Comparison of ENCODE assay signal across 27 cellular contexts in the genomic region with DNA sequence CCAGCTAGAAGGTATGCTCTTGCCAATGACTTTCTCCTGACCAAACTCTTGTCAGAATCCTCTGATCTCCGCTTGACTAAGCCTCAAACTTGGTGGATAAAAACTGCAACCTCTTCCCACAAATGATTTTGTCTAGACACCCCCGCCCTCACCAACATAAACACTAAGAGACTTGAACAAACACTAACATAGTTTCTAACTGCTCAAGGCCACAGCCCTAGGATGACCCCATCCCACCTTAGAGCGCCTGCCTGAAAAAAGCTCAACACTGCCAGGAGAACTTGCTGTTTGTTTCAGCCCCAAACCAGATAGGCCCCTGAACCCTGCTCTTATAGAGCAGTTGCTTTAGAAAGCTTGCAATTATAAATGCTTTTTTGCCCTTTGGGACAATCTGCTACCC.
"Had no signal": no experiment of that assay in that cellular context is flagged by ENCODE, and none has a peak within 500 bp of the region (broad histone marks: within the 10 kb centered on the region; RNA-seq: fewer than 3 reads in every experiment).

No MANE protein-coding gene starts in this region.

- H3K27ac Mint-ChIP-seq: activated CD4-positive, alpha-beta memory T cell treated with anti-CD3 and anti-CD28 coated beads for 36 hours; activated CD4-positive, alpha-beta T cell treated with anti-CD3 and anti-CD28 coated beads, Interleukin-2, amount 10 ng/mL, durations not matched to agents 24 days and 14 days; activated naive CD4-positive, alpha-beta T cell treated with anti-CD3 and anti-CD28 coated beads for 36 hours; activated naive CD8-positive, alpha-beta T cell treated with anti-CD3 and anti-CD28 coated beads for 36 hours; activated T-helper 1 cell treated with anti-CD3 and anti-CD28 coated beads, Interleukin-12 subunit alpha, Interleukin-12 subunit beta, Interleukin-2, Interleukin-4 antibody, amounts not matched to agents 30 ng/mL and 10 ng/mL and 1 ng/mL, durations not matched to agents 14 hours and 24 hours and 36 hours; natural killer cell had no signal

- DNase-seq: activated CD4-positive, alpha-beta memory T cell treated with anti-CD3 and anti-CD28 coated beads for 36 hours; activated CD4-positive, alpha-beta T cell treated with anti-CD3 and anti-CD28 coated beads, Interleukin-2, amount 10 ng/mL, durations not matched to agents 24 days and 14 days; activated CD4-positive, CD25-positive, alpha-beta regulatory T cell treated with anti-CD3 and anti-CD28 coated beads, Interleukin-2, amount 50 U/mL, for 72 hours; activated CD8-positive, alpha-beta memory T cell treated with anti-CD3 and anti-CD28 coated beads, Interleukin-2, amount 50 U/mL, for 4 hours; activated effector memory CD4-positive, alpha-beta T cell treated with anti-CD3 and anti-CD28 coated beads, Interleukin-2, amount 50 U/mL, for 16 hours; activated naive CD4-positive, alpha-beta T cell treated with anti-CD3 and anti-CD28 coated beads for 36 hours; activated naive CD8-positive, alpha-beta T cell treated with anti-CD3 and anti-CD28 coated beads for 36 hours; activated T-cell treated with anti-CD3 and anti-CD28 coated beads, Interleukin-2, amount 50 U/mL, for 1 hour; adrenal gland; central memory CD4-positive, alpha-beta T cell; foreskin fibroblast; head of caudate nucleus; hippocampal formation; kidney; lower lobe of right lung; mesendoderm; natural killer cell; right cardiac atrium; spleen; stimulated activated naive CD4-positive, alpha-beta T cell; T1000; transverse colon had no signal

- H3K27me3 ChIP-seq: adrenal gland, ascending aorta, breast epithelium, spleen, suprapubic skin, transverse colon had no signal

- H3K36me3 ChIP-seq: adrenal gland, ascending aorta, breast epithelium, lower lobe of right lung, spleen, suprapubic skin, transverse colon had no signal

- H3K4me3 Mint-ChIP-seq: activated CD4-positive, alpha-beta memory T cell treated with anti-CD3 and anti-CD28 coated beads for 36 hours; activated CD4-positive, alpha-beta T cell treated with anti-CD3 and anti-CD28 coated beads, Interleukin-2, amount 10 ng/mL, durations not matched to agents 24 days and 14 days; activated naive CD4-positive, alpha-beta T cell treated with anti-CD3 and anti-CD28 coated beads for 36 hours; activated naive CD8-positive, alpha-beta T cell treated with anti-CD3 and anti-CD28 coated beads for 36 hours; activated T-helper 1 cell treated with anti-CD3 and anti-CD28 coated beads, Interleukin-12 subunit alpha, Interleukin-12 subunit beta, Interleukin-2, Interleukin-4 antibody, amounts not matched to agents 30 ng/mL and 10 ng/mL and 1 ng/mL, durations not matched to agents 14 hours and 24 hours and 36 hours; natural killer cell had no signal

- H3K36me3 Mint-ChIP-seq: activated CD4-positive, alpha-beta memory T cell treated with anti-CD3 and anti-CD28 coated beads for 36 hours; activated naive CD8-positive, alpha-beta T cell treated with anti-CD3 and anti-CD28 coated beads for 36 hours; natural killer cell had no signal

- ATAC-seq: left lobe of liver, lower lobe of right lung, natural killer cell, right cardiac atrium had no signal

- H3K4me1 ChIP-seq: breast epithelium, lower lobe of right lung, spleen, suprapubic skin, transverse colon had no signal

- H3K9me3 ChIP-seq: adrenal gland, ascending aorta, breast epithelium, lower lobe of right lung, spleen, suprapubic skin, transverse colon had no signal

- H3K4me1 Mint-ChIP-seq: activated CD4-positive, alpha-beta T cell treated with anti-CD3 and anti-CD28 coated beads, Interleukin-2, amount 10 ng/mL, durations not matched to agents 24 days and 14 days; activated naive CD8-positive, alpha-beta T cell treated with anti-CD3 and anti-CD28 coated beads for 36 hours; natural killer cell had no signal

- H3K27ac ChIP-seq: adrenal gland, ascending aorta, breast epithelium, lower lobe of right lung, spleen, suprapubic skin, transverse colon had no signal

- H3K9me3 Mint-ChIP-seq: activated CD4-positive, alpha-beta memory T cell treated with anti-CD3 and anti-CD28 coated beads for 36 hours; activated CD4-positive, alpha-beta T cell treated with anti-CD3 and anti-CD28 coated beads, Interleukin-2, amount 10 ng/mL, durations not matched to agents 24 days and 14 days; activated naive CD4-positive, alpha-beta T cell treated with anti-CD3 and anti-CD28 coated beads for 36 hours; activated naive CD8-positive, alpha-beta T cell treated with anti-CD3 and anti-CD28 coated beads for 36 hours; activated T-helper 1 cell treated with anti-CD3 and anti-CD28 coated beads, Interleukin-12 subunit alpha, Interleukin-12 subunit beta, Interleukin-2, Interleukin-4 antibody, amounts not matched to agents 30 ng/mL and 10 ng/mL and 1 ng/mL, durations not matched to agents 14 hours and 24 hours and 36 hours had no signal

- H3K27me3 Mint-ChIP-seq: activated CD4-positive, alpha-beta memory T cell treated with anti-CD3 and anti-CD28 coated beads for 36 hours; activated CD4-positive, alpha-beta T cell treated with anti-CD3 and anti-CD28 coated beads, Interleukin-2, amount 10 ng/mL, durations not matched to agents 24 days and 14 days; activated naive CD8-positive, alpha-beta T cell treated with anti-CD3 and anti-CD28 coated beads for 36 hours had no signal

- H3K4me3 ChIP-seq: adrenal gland, ascending aorta, breast epithelium, lower lobe of right lung, spleen, suprapubic skin, transverse colon had no signal
